28 cellular contexts compared by ENCODE assay signal in the genomic region with DNA sequence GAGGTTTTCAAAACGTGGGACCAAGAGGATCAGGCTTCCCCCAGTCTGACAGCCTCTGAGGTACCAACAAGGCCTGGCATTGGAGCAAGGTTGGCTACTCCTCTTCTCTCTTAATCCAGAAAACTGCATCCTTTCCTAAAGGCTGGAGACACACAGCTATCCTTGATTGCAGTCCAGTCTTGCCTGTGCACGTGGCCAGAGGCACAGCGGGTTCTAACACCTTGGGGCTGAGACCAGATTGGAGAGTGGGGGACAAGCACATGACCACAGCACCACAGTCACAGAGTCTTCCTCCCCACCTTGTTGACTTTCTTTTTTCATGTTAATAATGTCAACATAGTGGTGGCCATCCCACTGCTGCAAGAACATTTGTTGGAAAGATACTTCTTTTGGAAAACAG. TPM values are rescaled to one million over a fixed set of nuclear protein-coding genes. Genes with fewer than 3 reads are reported as not detected.
"Had no signal": no experiment of that assay in that cellular context is flagged by ENCODE, and none has a peak within 500 bp of the region (broad histone marks: within the 10 kb centered on the region; RNA-seq: fewer than 3 reads in every experiment).

No MANE protein-coding gene starts in this region.

- H3K4me1 ChIP-seq: breast epithelium had no signal

- H3K27me3 ChIP-seq: breast epithelium had no signal

- DNase-seq: activated CD4-positive, alpha-beta memory T cell treated with anti-CD3 and anti-CD28 coated beads, Interleukin-2, amount 10 ng/mL, durations not matched to agents 7 days and 5 days; activated CD4-positive, alpha-beta T cell treated with anti-CD3 and anti-CD28 coated beads, Interleukin-2, amount 10 ng/mL, durations not matched to agents 7 days and 5 days; activated CD4-positive, CD25-positive, alpha-beta regulatory T cell; activated gamma-delta T cell treated with Interleukin-2 at 50 U/mL for 16 hours; activated naive CD4-positive, alpha-beta T cell treated with anti-CD3 and anti-CD28 coated beads, Interleukin-2, amount 10 ng/mL, durations not matched to agents 7 days and 5 days; activated naive CD8-positive, alpha-beta T cell treated with anti-CD3 and anti-CD28 coated beads for 36 hours; activated T-cell treated with anti-CD3 and anti-CD28 coated beads for 4 hours; activated T-cell treated with anti-CD3 and anti-CD28 coated beads, Interleukin-2, amount 50 U/mL, for 48 hours; aorta; Karpas-422; MM.1S; NCI-H1105; NCI-H1436; NCI-H1694 treated with DMSO at 0.1 percent for 48 hours; NCI-H2029 treated with DMSO at 0.1 percent for 48 hours; NCI-H345; NCI-H510A; NCI-H526 treated with DMSO at 0.1 percent for 48 hours; NCI-H82; T-cell; T-helper 2 cell; T1000 had no signal

- FAIRE-seq: K562, TTC549 had no signal

- H3K9me3 Mint-ChIP-seq: activated CD4-positive, alpha-beta memory T cell treated with anti-CD3 and anti-CD28 coated beads, Interleukin-2, amount 10 ng/mL, durations not matched to agents 7 days and 5 days; activated CD4-positive, alpha-beta T cell treated with anti-CD3 and anti-CD28 coated beads, Interleukin-2, amount 10 ng/mL, durations not matched to agents 7 days and 5 days; activated naive CD4-positive, alpha-beta T cell treated with anti-CD3 and anti-CD28 coated beads, Interleukin-2, amount 10 ng/mL, durations not matched to agents 7 days and 5 days; activated naive CD8-positive, alpha-beta T cell treated with anti-CD3 and anti-CD28 coated beads for 36 hours; activated T-helper 2 cell treated with anti-CD3 and anti-CD28 coated beads, Interferon-gamma antibody, Interleukin-2, Interleukin-4, amounts not matched to agents 10 μg/mL and 5 μg/mL and 100 μg/mL, durations not matched to agents 14 hours and 24 hours and 36 hours; T-cell had no signal

- H3K4me1 Mint-ChIP-seq: activated CD4-positive, alpha-beta memory T cell treated with anti-CD3 and anti-CD28 coated beads, Interleukin-2, amount 10 ng/mL, durations not matched to agents 7 days and 5 days; activated CD4-positive, alpha-beta T cell treated with anti-CD3 and anti-CD28 coated beads, Interleukin-2, amount 10 ng/mL, durations not matched to agents 7 days and 5 days; activated naive CD4-positive, alpha-beta T cell treated with anti-CD3 and anti-CD28 coated beads, Interleukin-2, amount 10 ng/mL, durations not matched to agents 7 days and 5 days; activated naive CD8-positive, alpha-beta T cell treated with anti-CD3 and anti-CD28 coated beads for 36 hours; T-cell had no signal

- H3K36me3 Mint-ChIP-seq: activated naive CD4-positive, alpha-beta T cell treated with anti-CD3 and anti-CD28 coated beads, Interleukin-2, amount 10 ng/mL, durations not matched to agents 7 days and 5 days; activated naive CD8-positive, alpha-beta T cell treated with anti-CD3 and anti-CD28 coated beads for 36 hours; T-cell had no signal

- H3K4me3 ChIP-seq: breast epithelium, K562, SK-N-MC had no signal

- H3K9me3 ChIP-seq: breast epithelium had no signal

- H3K36me3 ChIP-seq: breast epithelium had no signal

- H3K27ac Mint-ChIP-seq: activated CD4-positive, alpha-beta memory T cell treated with anti-CD3 and anti-CD28 coated beads, Interleukin-2, amount 10 ng/mL, durations not matched to agents 7 days and 5 days; activated CD4-positive, alpha-beta T cell treated with anti-CD3 and anti-CD28 coated beads, Interleukin-2, amount 10 ng/mL, durations not matched to agents 7 days and 5 days; activated naive CD4-positive, alpha-beta T cell treated with anti-CD3 and anti-CD28 coated beads, Interleukin-2, amount 10 ng/mL, durations not matched to agents 7 days and 5 days; activated naive CD8-positive, alpha-beta T cell treated with anti-CD3 and anti-CD28 coated beads for 36 hours; activated T-helper 2 cell treated with anti-CD3 and anti-CD28 coated beads, Interferon-gamma antibody, Interleukin-2, Interleukin-4, amounts not matched to agents 10 μg/mL and 5 μg/mL and 100 μg/mL, durations not matched to agents 14 hours and 24 hours and 36 hours; T-cell had no signal

- H3K27me3 Mint-ChIP-seq: activated CD4-positive, alpha-beta memory T cell treated with anti-CD3 and anti-CD28 coated beads, Interleukin-2, amount 10 ng/mL, durations not matched to agents 7 days and 5 days; activated naive CD8-positive, alpha-beta T cell treated with anti-CD3 and anti-CD28 coated beads for 36 hours; T-cell had no signal

- ATAC-seq: K562, T-cell had no signal

- H3K27ac ChIP-seq: breast epithelium, SK-N-MC had no signal

- H3K4me3 Mint-ChIP-seq: activated CD4-positive, alpha-beta memory T cell treated with anti-CD3 and anti-CD28 coated beads, Interleukin-2, amount 10 ng/mL, durations not matched to agents 7 days and 5 days; activated CD4-positive, alpha-beta T cell treated with anti-CD3 and anti-CD28 coated beads, Interleukin-2, amount 10 ng/mL, durations not matched to agents 7 days and 5 days; activated naive CD4-positive, alpha-beta T cell treated with anti-CD3 and anti-CD28 coated beads, Interleukin-2, amount 10 ng/mL, durations not matched to agents 7 days and 5 days; activated naive CD8-positive, alpha-beta T cell treated with anti-CD3 and anti-CD28 coated beads for 36 hours; T-cell had no signal

RNA-seq across cellular contexts. Expression of gene GNAO1, which starts 46.9 kb away (rescaled TPM):
- total RNA-seq: OCI-LY7 had no signal
